In genomic region chr20:17315491-17316231, GRCh38 we compare ENCODE assay signal across 1 cellular context.
TF ChIP-seq lines count a peak whose summit lies in the region.

No MANE protein-coding gene starts in this region.

TF ChIP-seq in HepG2, 621 proteins besides CTCF, POLR2A, EP300 and RAD21 (continued from another document and continues in another):
- TF ChIP-seq, protein P1, sequence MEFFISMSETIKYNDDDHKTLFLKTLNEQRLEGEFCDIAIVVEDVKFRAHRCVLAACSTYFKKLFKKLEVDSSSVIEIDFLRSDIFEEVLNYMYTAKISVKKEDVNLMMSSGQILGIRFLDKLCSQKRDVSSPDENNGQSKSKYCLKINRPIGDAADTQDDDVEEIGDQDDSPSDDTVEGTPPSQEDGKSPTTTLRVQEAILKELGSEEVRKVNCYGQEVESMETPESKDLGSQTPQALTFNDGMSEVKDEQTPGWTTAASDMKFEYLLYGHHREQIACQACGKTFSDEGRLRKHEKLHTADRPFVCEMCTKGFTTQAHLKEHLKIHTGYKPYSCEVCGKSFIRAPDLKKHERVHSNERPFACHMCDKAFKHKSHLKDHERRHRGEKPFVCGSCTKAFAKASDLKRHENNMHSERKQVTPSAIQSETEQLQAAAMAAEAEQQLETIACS (CRISPR knock-in tag; IDR thresholded peaks at IDR 0.05), result no peak
- no peak for TF ChIP-seq ZMYM2 (CRISPR knock-in tag; IDR thresholded peaks at IDR 0.05)
- no peak for TF ChIP-seq ZNF619 (CRISPR knock-in tag; IDR thresholded peaks at IDR 0.05)
- TF ChIP-seq SRSF4 (IDR thresholded peaks at IDR 0.05; ENCODE audit: low read depth, low read length, poor library complexity, severe bottlenecking), result no peak
- TF ChIP-seq ONECUT2 (CRISPR knock-in tag; IDR thresholded peaks at IDR 0.05), result no peak
- TF ChIP-seq NFE2L2 (IDR thresholded peaks at IDR 0.05; ENCODE audit: low read length), result no peak
- 0 out of 2 replicates have a peak, but pooled peaks have one; percentile 51 for TF ChIP-seq CAMTA2 (CRISPR knock-in tag; IDR thresholded peaks at IDR 0.05; ENCODE audit: borderline replicate concordance)
- 0 out of 2 replicates have a peak, but pooled peaks have one; percentile 11 for TF ChIP-seq ZNF768 (CRISPR knock-in tag; IDR thresholded peaks at IDR 0.05)
- TF ChIP-seq ZBTB42 (CRISPR knock-in tag; IDR thresholded peaks at IDR 0.05), result no peak
- TF ChIP-seq ZNF225 (CRISPR knock-in tag; IDR thresholded peaks at IDR 0.05), result no peak
- no peak for TF ChIP-seq ZGPAT (CRISPR knock-in tag; IDR thresholded peaks at IDR 0.05)
- TF ChIP-seq ZNF232 (CRISPR knock-in tag; IDR thresholded peaks at IDR 0.05; ENCODE audit: borderline replicate concordance), result no peak
- TF ChIP-seq ZNF441 (CRISPR knock-in tag; IDR thresholded peaks at IDR 0.05; ENCODE audit: borderline replicate concordance), result 0 out of 2 replicates have a peak, but pooled peaks have one; percentile 44
- no peak for TF ChIP-seq KDM4B (CRISPR knock-in tag; IDR thresholded peaks at IDR 0.05)
- TF ChIP-seq SMARCE1 (IDR thresholded peaks at IDR 0.05; ENCODE audit: borderline replicate concordance), result no peak
- TF ChIP-seq, protein P2, sequence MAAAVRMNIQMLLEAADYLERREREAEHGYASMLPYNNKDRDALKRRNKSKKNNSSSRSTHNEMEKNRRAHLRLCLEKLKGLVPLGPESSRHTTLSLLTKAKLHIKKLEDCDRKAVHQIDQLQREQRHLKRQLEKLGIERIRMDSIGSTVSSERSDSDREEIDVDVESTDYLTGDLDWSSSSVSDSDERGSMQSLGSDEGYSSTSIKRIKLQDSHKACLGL (CRISPR knock-in tag; IDR thresholded peaks at IDR 0.05), result no peak
- peak; percentile 46; the same call in 1 of the 2 replicates for TF ChIP-seq PHF21A (CRISPR knock-in tag; IDR thresholded peaks at IDR 0.05)
- no peak for TF ChIP-seq FIP1L1 (IDR thresholded peaks at IDR 0.05; ENCODE audit: borderline replicate concordance, insufficient read depth, low read depth, low read length)
- peak; percentile 56; the same call in 1 of the 2 replicates for TF ChIP-seq ZFP91 (CRISPR knock-in tag; IDR thresholded peaks at IDR 0.05; ENCODE audit: borderline replicate concordance)
- no peak for TF ChIP-seq HIVEP1 (CRISPR knock-in tag; IDR thresholded peaks at IDR 0.05)
- peak; percentile 31 for TF ChIP-seq SRSF1 (optimal IDR thresholded peaks at IDR 0.05; ENCODE audit: low read depth, low read length)
- no peak for TF ChIP-seq UBTF (CRISPR knock-in tag; IDR thresholded peaks at IDR 0.05)
- peak; percentile 26; the same call in 1 of the 2 replicates for TF ChIP-seq HOXA3 (CRISPR knock-in tag; IDR thresholded peaks at IDR 0.05)
- no peak for TF ChIP-seq ATF7 (IDR thresholded peaks at IDR 0.05)
- no peak for TF ChIP-seq ATF7 (CRISPR knock-in tag; IDR thresholded peaks at IDR 0.05)
- TF ChIP-seq ZFX (CRISPR knock-in tag; IDR thresholded peaks at IDR 0.05; ENCODE audit: low read depth), result 0 out of 2 replicates have a peak, but pooled peaks have one; percentile 25
- no peak for TF ChIP-seq ZNF567 (CRISPR knock-in tag; IDR thresholded peaks at IDR 0.05; ENCODE audit: borderline replicate concordance)
- no peak for TF ChIP-seq ZNF761 (CRISPR knock-in tag; conservative IDR thresholded peaks at IDR 0.05)
- TF ChIP-seq TEAD3 (CRISPR knock-in tag; optimal IDR thresholded peaks at IDR 0.05; ENCODE audit: borderline replicate concordance), result peak; percentile 26
- TF ChIP-seq BRF2 (CRISPR knock-in tag; IDR thresholded peaks at IDR 0.05), result no peak
- 0 out of 2 replicates have a peak, but pooled peaks have one; percentile 49 for TF ChIP-seq EED (CRISPR knock-in tag; IDR thresholded peaks at IDR 0.05)
- TF ChIP-seq ZNF790 (CRISPR knock-in tag; IDR thresholded peaks at IDR 0.05; ENCODE audit: borderline replicate concordance), result no peak
- TF ChIP-seq, protein P3, sequence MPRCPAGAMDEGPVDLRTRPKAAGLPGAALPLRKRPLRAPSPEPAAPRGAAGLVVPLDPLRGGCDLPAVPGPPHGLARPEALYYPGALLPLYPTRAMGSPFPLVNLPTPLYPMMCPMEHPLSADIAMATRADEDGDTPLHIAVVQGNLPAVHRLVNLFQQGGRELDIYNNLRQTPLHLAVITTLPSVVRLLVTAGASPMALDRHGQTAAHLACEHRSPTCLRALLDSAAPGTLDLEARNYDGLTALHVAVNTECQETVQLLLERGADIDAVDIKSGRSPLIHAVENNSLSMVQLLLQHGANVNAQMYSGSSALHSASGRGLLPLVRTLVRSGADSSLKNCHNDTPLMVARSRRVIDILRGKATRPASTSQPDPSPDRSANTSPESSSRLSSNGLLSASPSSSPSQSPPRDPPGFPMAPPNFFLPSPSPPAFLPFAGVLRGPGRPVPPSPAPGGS (CRISPR knock-in tag; IDR thresholded peaks at IDR 0.05), result no peak
- no peak for TF ChIP-seq CBX2 (IDR thresholded peaks at IDR 0.05; ENCODE audit: low read depth, low read length)
- TF ChIP-seq CBX2 (CRISPR knock-in tag; IDR thresholded peaks at IDR 0.05; ENCODE audit: low read depth), result no peak
- TF ChIP-seq, protein P4, sequence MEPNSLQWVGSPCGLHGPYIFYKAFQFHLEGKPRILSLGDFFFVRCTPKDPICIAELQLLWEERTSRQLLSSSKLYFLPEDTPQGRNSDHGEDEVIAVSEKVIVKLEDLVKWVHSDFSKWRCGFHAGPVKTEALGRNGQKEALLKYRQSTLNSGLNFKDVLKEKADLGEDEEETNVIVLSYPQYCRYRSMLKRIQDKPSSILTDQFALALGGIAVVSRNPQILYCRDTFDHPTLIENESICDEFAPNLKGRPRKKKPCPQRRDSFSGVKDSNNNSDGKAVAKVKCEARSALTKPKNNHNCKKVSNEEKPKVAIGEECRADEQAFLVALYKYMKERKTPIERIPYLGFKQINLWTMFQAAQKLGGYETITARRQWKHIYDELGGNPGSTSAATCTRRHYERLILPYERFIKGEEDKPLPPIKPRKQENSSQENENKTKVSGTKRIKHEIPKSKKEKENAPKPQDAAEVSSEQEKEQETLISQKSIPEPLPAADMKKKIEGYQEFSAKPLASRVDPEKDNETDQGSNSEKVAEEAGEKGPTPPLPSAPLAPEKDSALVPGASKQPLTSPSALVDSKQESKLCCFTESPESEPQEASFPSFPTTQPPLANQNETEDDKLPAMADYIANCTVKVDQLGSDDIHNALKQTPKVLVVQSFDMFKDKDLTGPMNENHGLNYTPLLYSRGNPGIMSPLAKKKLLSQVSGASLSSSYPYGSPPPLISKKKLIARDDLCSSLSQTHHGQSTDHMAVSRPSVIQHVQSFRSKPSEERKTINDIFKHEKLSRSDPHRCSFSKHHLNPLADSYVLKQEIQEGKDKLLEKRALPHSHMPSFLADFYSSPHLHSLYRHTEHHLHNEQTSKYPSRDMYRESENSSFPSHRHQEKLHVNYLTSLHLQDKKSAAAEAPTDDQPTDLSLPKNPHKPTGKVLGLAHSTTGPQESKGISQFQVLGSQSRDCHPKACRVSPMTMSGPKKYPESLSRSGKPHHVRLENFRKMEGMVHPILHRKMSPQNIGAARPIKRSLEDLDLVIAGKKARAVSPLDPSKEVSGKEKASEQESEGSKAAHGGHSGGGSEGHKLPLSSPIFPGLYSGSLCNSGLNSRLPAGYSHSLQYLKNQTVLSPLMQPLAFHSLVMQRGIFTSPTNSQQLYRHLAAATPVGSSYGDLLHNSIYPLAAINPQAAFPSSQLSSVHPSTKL (CRISPR knock-in tag; IDR thresholded peaks at IDR 0.05), result peak; percentile 32; the same call in 1 of the 2 replicates
- no peak for TF ChIP-seq SP5 (CRISPR knock-in tag; IDR thresholded peaks at IDR 0.05; ENCODE audit: borderline replicate concordance, low read depth)
- no peak for TF ChIP-seq SKI (IDR thresholded peaks at IDR 0.05; ENCODE audit: partially characterized antibody)
- TF ChIP-seq, protein P5, sequence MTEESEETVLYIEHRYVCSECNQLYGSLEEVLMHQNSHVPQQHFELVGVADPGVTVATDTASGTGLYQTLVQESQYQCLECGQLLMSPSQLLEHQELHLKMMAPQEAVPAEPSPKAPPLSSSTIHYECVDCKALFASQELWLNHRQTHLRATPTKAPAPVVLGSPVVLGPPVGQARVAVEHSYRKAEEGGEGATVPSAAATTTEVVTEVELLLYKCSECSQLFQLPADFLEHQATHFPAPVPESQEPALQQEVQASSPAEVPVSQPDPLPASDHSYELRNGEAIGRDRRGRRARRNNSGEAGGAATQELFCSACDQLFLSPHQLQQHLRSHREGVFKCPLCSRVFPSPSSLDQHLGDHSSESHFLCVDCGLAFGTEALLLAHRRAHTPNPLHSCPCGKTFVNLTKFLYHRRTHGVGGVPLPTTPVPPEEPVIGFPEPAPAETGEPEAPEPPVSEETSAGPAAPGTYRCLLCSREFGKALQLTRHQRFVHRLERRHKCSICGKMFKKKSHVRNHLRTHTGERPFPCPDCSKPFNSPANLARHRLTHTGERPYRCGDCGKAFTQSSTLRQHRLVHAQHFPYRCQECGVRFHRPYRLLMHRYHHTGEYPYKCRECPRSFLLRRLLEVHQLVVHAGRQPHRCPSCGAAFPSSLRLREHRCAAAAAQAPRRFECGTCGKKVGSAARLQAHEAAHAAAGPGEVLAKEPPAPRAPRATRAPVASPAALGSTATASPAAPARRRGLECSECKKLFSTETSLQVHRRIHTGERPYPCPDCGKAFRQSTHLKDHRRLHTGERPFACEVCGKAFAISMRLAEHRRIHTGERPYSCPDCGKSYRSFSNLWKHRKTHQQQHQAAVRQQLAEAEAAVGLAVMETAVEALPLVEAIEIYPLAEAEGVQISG (CRISPR knock-in tag; IDR thresholded peaks at IDR 0.05), result 0 out of 2 replicates have a peak, but pooled peaks have one; percentile 22
- TF ChIP-seq HNRNPLL (IDR thresholded peaks at IDR 0.05; ENCODE audit: low read depth, low read length, poor library complexity, severe bottlenecking), result peak; percentile 24
- TF ChIP-seq, protein P6, sequence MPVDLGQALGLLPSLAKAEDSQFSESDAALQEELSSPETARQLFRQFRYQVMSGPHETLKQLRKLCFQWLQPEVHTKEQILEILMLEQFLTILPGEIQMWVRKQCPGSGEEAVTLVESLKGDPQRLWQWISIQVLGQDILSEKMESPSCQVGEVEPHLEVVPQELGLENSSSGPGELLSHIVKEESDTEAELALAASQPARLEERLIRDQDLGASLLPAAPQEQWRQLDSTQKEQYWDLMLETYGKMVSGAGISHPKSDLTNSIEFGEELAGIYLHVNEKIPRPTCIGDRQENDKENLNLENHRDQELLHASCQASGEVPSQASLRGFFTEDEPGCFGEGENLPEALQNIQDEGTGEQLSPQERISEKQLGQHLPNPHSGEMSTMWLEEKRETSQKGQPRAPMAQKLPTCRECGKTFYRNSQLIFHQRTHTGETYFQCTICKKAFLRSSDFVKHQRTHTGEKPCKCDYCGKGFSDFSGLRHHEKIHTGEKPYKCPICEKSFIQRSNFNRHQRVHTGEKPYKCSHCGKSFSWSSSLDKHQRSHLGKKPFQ (CRISPR knock-in tag; IDR thresholded peaks at IDR 0.05; ENCODE audit: insufficient replicate concordance), result peak; percentile 100
- no peak for TF ChIP-seq ZNF549 (CRISPR knock-in tag; IDR thresholded peaks at IDR 0.05)
- no peak for TF ChIP-seq HNRNPH1 (optimal IDR thresholded peaks at IDR 0.05; ENCODE audit: low read depth, low read length)
